ENCODE assay signal across 22 cellular contexts in genomic region chr3:69174871-69175737, GRCh38. TPM values are rescaled to one million over a fixed set of nuclear protein-coding genes. Genes with fewer than 3 reads are reported as not detected.
DNase-seq lines count a peak whose midpoint lies in the region; FAIRE-seq and TF ChIP-seq lines count a peak whose summit lies in the region.
"Had no signal": no experiment of that assay in that cellular context is flagged by ENCODE, and none has a peak within 500 bp of the region (broad histone marks: within the 10 kb centered on the region; RNA-seq: fewer than 3 reads in every experiment).

No MANE protein-coding gene starts in this region.

- H3K79me2 ChIP-seq in osteoblast (ENCODE audit: insufficient read depth, low read length), result no peaks in the 10 kb centered on the region

- CTCF ChIA-PET in MCF 10A (lab: Yijun Ruan, JAX), result interaction anchor here (0.7 to 3.4 kb wide), 6 partner anchors 14 to 138 kb away, joined by 3 to 42 read pairs (median 6); no protein-coding TSS in a partner anchor

- no peaks in the 10 kb centered on the region for H4K20me1 ChIP-seq in osteoblast (ENCODE audit: insufficient read depth, low read length)

- peaks cover 75% of the 10 kb centered on the region for H3K36me3 Mint-ChIP-seq in MCF 10A (ENCODE audit: insufficient read depth, unreplicated experiment)

- H3K4me3 ChIP-seq in osteoblast (ENCODE audit: insufficient read depth, low read length), result no peak overlapping the region
- H3K4me3 ChIP-seq: coronary artery, Peyer's patch, suprapubic skin had no signal

- peaks cover 8% of the 10 kb centered on the region for H3K4me1 Mint-ChIP-seq in MCF 10A (ENCODE audit: insufficient read depth, unreplicated experiment)

- peak; percentile 28 for FAIRE-seq in G401.6 (lab: Jason Lieb, UNC)
- peak; percentile 44 for FAIRE-seq in frontal cortex (lab: Jason Lieb, UNC)
- FAIRE-seq: keratinocyte had no signal

- no peak overlapping the region for H3K4me2 ChIP-seq in osteoblast (ENCODE audit: insufficient read depth, low read length)

- no peak for TF ChIP-seq CTCF in osteoblast (IDR thresholded peaks at IDR 0.05; ENCODE audit: extremely low read depth, low read depth, low read length)
- TF ChIP-seq CTCF in MCF 10A (IDR thresholded peaks at IDR 0.05; ENCODE audit: unreplicated experiment), result no peak

- no peaks in the 10 kb centered on the region for H3K9me3 ChIP-seq in osteoblast (ENCODE audit: low read depth, low read length)
- H3K9me3 ChIP-seq: Peyer's patch, suprapubic skin had no signal

- H3K27me3 Mint-ChIP-seq in MCF 10A (ENCODE audit: insufficient read depth, unreplicated experiment), result no peaks in the 10 kb centered on the region
- H3K27me3 Mint-ChIP-seq: CD4-positive, CD25-positive, alpha-beta regulatory T cell; T-helper 17 cell had no signal

- H3K27ac Mint-ChIP-seq in MCF 10A (ENCODE audit: low read depth, unreplicated experiment), result no peak overlapping the region

- no peaks in the 10 kb centered on the region for H3K9me3 Mint-ChIP-seq in MCF 10A (ENCODE audit: unreplicated experiment)
- H3K9me3 Mint-ChIP-seq: CD4-positive, CD25-positive, alpha-beta regulatory T cell had no signal

- H3K4me1 ChIP-seq in osteoblast (ENCODE audit: insufficient read depth, low read length), result peaks cover 5% of the 10 kb centered on the region

- no peak overlapping the region for H3K4me3 Mint-ChIP-seq in MCF 10A (ENCODE audit: unreplicated experiment)
- H3K4me3 Mint-ChIP-seq: CD4-positive, CD25-positive, alpha-beta regulatory T cell; T-helper 17 cell had no signal

- H3K27ac ChIP-seq in osteoblast (ENCODE audit: low read depth, low read length), result no peak overlapping the region
- H3K27ac ChIP-seq: coronary artery, Peyer's patch, suprapubic skin, WERI-Rb-1 had no signal

- no peak overlapping the region for H2AFZ ChIP-seq in osteoblast (ENCODE audit: low read length)

- H3K27me3 ChIP-seq in osteoblast (ENCODE audit: insufficient read depth, low read length), result no peaks in the 10 kb centered on the region
- H3K27me3 ChIP-seq: Peyer's patch, suprapubic skin had no signal

- no TSS peak for BruUV-seq in MCF 10A (replicated peaks; lab: Mats Ljungman, UMichigan)

- POLR2A ChIA-PET in MCF 10A (lab: Yijun Ruan, JAX), result interaction anchor here (0.7 to 1.8 kb wide), 2 partner anchors 10 to 25 kb away, joined by 3 to 5 read pairs; no protein-coding TSS in a partner anchor

- DNase-seq in amniotic epithelial cell (ENCODE audit: low read depth) (peak; percentile 41), frontal cortex (ENCODE audit: low spot score in 2 of 2) (no peak), osteoblast (ENCODE audit: insufficient read length, low spot score, missing footprints) (peak; percentile 17), middle frontal gyrus (ENCODE audit: extremely low spot score, low spot score) (no peak), MCF 10A (ENCODE audit: unreplicated experiment) (no peak)
- DNase-seq in stimulated activated naive CD4-positive, alpha-beta T cell treated with Interleukin-2 at 50 U/mL for 16 hours (lab: John Stamatoyannopoulos, UW), result no peak
- DNase-seq: activated naive CD4-positive, alpha-beta T cell treated with Interleukin-2 at 50 U/mL for 16 hours; anterior cingulate cortex; CD4-positive, CD25-positive, alpha-beta regulatory T cell; DMS153; GDM1; NCI-H1105; NCI-H2081; NK-92 treated with Interleukin-12 subunit alpha and Interleukin-12 subunit beta, amount 100 ng/mL, for 24 hours; Peyer's patch; right cardiac atrium; T-helper 17 cell; WERI-Rb-1 had no signal

- intact Hi-C loops in MCF 10A (cut with micrococcal nuclease), result no loop called here

- H3K36me3 ChIP-seq in osteoblast (ENCODE audit: insufficient read depth, low read length), result no peaks in the 10 kb centered on the region
- H3K36me3 ChIP-seq: WERI-Rb-1 had no signal

RNA-seq across cellular contexts. Expression of gene LMOD3, which starts 52.7 kb away (rescaled TPM):
- total RNA-seq in frontal cortex, result 0.41 TPM
- total RNA-seq in osteoblast, result not detected in 2 replicates
- not detected in 2 replicates for total RNA-seq in MCF 10A (2022)
- total RNA-seq: CD4-positive, CD25-positive, alpha-beta regulatory T cell; Peyer's patch; T-helper 17 cell had no signal

Comparison
In these comparisons a context has a peak if more than half of its experiments do, and no peak if none do; other contexts are left out.
1. DNase-seq: peak in amniotic epithelial cell (single experiment) and osteoblast (single experiment); none in frontal cortex (0 of 2), stimulated activated naive CD4-positive, alpha-beta T cell treated with Interleukin-2 at 50 U/mL for 16 hours (single experiment), middle frontal gyrus (single experiment) and MCF 10A (single experiment).